Comparison of ENCODE assay signal across 15 cellular contexts in genomic region chr1:11157394-11157793, GRCh38. TPM values are rescaled to one million over a fixed set of nuclear protein-coding genes. Genes with fewer than 3 reads are reported as not detected.
DNase-seq lines count a peak whose midpoint lies in the region; ATAC-seq, FAIRE-seq and TF ChIP-seq lines count a peak whose summit lies in the region.
"Had no signal": no experiment of that assay in that cellular context is flagged by ENCODE, and none has a peak within 500 bp of the region (broad histone marks: within the 10 kb centered on the region; RNA-seq: fewer than 3 reads in every experiment).

No MANE protein-coding gene starts in this region.

- H3K9me3 ChIP-seq in Karpas-422 (ENCODE audit: low read length) (no peaks in the 10 kb centered on the region), small intestine (ENCODE audit: control insufficient read depth, low read depth) (no peaks in the 10 kb centered on the region), trophoblast cell (ENCODE audit: insufficient read depth, low read depth, low read length) (no peaks in the 10 kb centered on the region)

- H3K27me3 ChIP-seq in ACC112 (ENCODE audit: insufficient read depth, low read length) (no peaks in the 10 kb centered on the region), Karpas-422 (ENCODE audit: low read length) (no peaks in the 10 kb centered on the region), small intestine (ENCODE audit: control insufficient read depth in 2 of 2, insufficient read depth in 2 of 2, low read length in 2 of 2) (no peaks in the 10 kb centered on the region), trophoblast cell (ENCODE audit: insufficient read depth, low read length) (no peaks in the 10 kb centered on the region)

- H3K4me2 ChIP-seq in Karpas-422 (ENCODE audit: low read depth, low read length, poor library complexity, severe bottlenecking) = no peak overlapping the region
- no peak overlapping the region for H3K4me2 ChIP-seq in trophoblast cell (ENCODE audit: low read length)

- FAIRE-seq in small intestine (lab: Jason Lieb, UNC) = no peak
- FAIRE-seq: G401.6 had no signal

- H3K4me3 ChIP-seq in ACC112 (ENCODE audit: low read depth, low read length) = peak overlapping the region; percentile 33
- no peak overlapping the region for H3K4me3 ChIP-seq in Karpas-422 (ENCODE audit: low read length)
- H3K4me3 ChIP-seq in small intestine (ENCODE audit: low read depth in 1 of 2, low read length in 2 of 2) = no peak overlapping the region
- no peak overlapping the region for H3K4me3 ChIP-seq in trophoblast cell (ENCODE audit: low read depth, low read length)

- H3K4ac ChIP-seq in trophoblast cell (ENCODE audit: low read depth, low read length) = no peak overlapping the region

- H3K9ac ChIP-seq in Karpas-422 (ENCODE audit: low read length) (no peak overlapping the region), trophoblast cell (ENCODE audit: low read length) (no peak overlapping the region)

- H3K79me2 ChIP-seq in ACC112 (ENCODE audit: control insufficient read depth, insufficient read depth, low read length, unreplicated experiment) (no peaks in the 10 kb centered on the region), Karpas-422 (ENCODE audit: low read length) (peaks cover 9% of the 10 kb centered on the region), trophoblast cell (ENCODE audit: control insufficient read depth, insufficient read depth, low read length, poor library complexity) (no peaks in the 10 kb centered on the region)

- no peak overlapping the region for H2BK5ac ChIP-seq in trophoblast cell (ENCODE audit: low read depth, low read length, poor library complexity)

- no peak overlapping the region for H4K91ac ChIP-seq in trophoblast cell (ENCODE audit: low read depth, low read length)

- no peak overlapping the region for H4K12ac ChIP-seq in trophoblast cell (ENCODE audit: low read depth, low read length)

- ATAC-seq in omental fat pad (ENCODE audit: low FRiP score) = peak; percentile 8

- no peak overlapping the region for H2BK12ac ChIP-seq in trophoblast cell (ENCODE audit: low read length)

- H3K4me1 ChIP-seq in ACC112 (ENCODE audit: control insufficient read depth, insufficient read depth, low read length, unreplicated experiment) = peaks cover 32% of the 10 kb centered on the region
- peaks cover 13% of the 10 kb centered on the region for H3K4me1 ChIP-seq in Karpas-422 (ENCODE audit: low read length)
- H3K4me1 ChIP-seq in small intestine (ENCODE audit: control insufficient read depth in 2 of 2, insufficient read depth in 1 of 2, low read depth in 1 of 2, low read length in 1 of 2) = no peaks in the 10 kb centered on the region
- peaks cover under 1 to 7% of the 10 kb centered on the region in 2 experiments for H3K4me1 ChIP-seq in trophoblast cell (ENCODE audit: control insufficient read depth in 1 of 2, insufficient read depth in 2 of 2, low read length in 2 of 2)

- 71 to 89% (median 89%) methylated on average over 8 of the region's 8 CpGs for WGBS in small intestine, 3 donors
- whole genome bisulfite sequencing in trophoblast cell (ENCODE audit: extremely low coverage, insufficient coverage, insufficient read length) = no CpG with 5 or more reads among the region's 8 CpGs

- in situ Hi-C loops in GM13976 (cut with MboI; ENCODE audit: low sequenced_read_pairs, unreplicated experiment) = no loop called here

- no peak overlapping the region for H3K18ac ChIP-seq in trophoblast cell (ENCODE audit: low read length)

- peaks cover 11% of the 10 kb centered on the region; the same call in 1 of the 2 replicates for H3K36me3 ChIP-seq in ACC112 (ENCODE audit: insufficient read depth, low read length)
- peaks cover 20% of the 10 kb centered on the region; the same call in 1 of the 2 replicates for H3K36me3 ChIP-seq in Karpas-422 (ENCODE audit: insufficient read depth, low read length)
- H3K36me3 ChIP-seq in small intestine (ENCODE audit: control insufficient read depth in 2 of 2, insufficient read depth in 2 of 2, low read length in 2 of 2) = peaks cover 6 to 17% of the 10 kb centered on the region in 2 donors
- H3K36me3 ChIP-seq in trophoblast cell (ENCODE audit: control insufficient read depth in 1 of 2, insufficient read depth in 2 of 2, low read length in 2 of 2) = peaks cover 4 to 10% of the 10 kb centered on the region in 2 experiments

- no peak overlapping the region for H2BK120ac ChIP-seq in trophoblast cell (ENCODE audit: insufficient read depth, low read length, poor library complexity)

- H4K20me1 ChIP-seq in Karpas-422 (ENCODE audit: insufficient read depth, low read depth, low read length) = 0 out of 2 replicates have a peak, but pooled peaks cover 3% of the 10 kb centered on the region

- H2AFZ ChIP-seq in ACC112 (ENCODE audit: low read length, unreplicated experiment) (no peak overlapping the region), Karpas-422 (ENCODE audit: low read length) (no peak overlapping the region), trophoblast cell (ENCODE audit: insufficient read depth, low read length, poor library complexity) (no peak overlapping the region)

- no peaks in the 10 kb centered on the region for H3K79me1 ChIP-seq in trophoblast cell (ENCODE audit: low read length)

- H3K27ac ChIP-seq in ACC112 (ENCODE audit: low read depth, low read length) = peak overlapping the region; percentile 93
- H3K27ac ChIP-seq in Karpas-422 (ENCODE audit: low read length) = peak overlapping the region; percentile 9; the same call in 1 of the 2 replicates
- H3K27ac ChIP-seq in cingulate gyrus (ENCODE audit: low read depth, low read length) = peak overlapping the region; percentile 83
- no peak overlapping the region for H3K27ac ChIP-seq in small intestine (ENCODE audit: low read depth in 1 of 2, low read length in 1 of 2)
- H3K27ac ChIP-seq in trophoblast cell (ENCODE audit: low read depth, low read length) = no peak overlapping the region

- H3K14ac ChIP-seq in trophoblast cell (ENCODE audit: low read length) = no peak overlapping the region

- H3K9me2 ChIP-seq in Karpas-422 (replicated peaks; ENCODE audit: insufficient read depth, low read length) = no peaks in the 10 kb centered on the region

- no peak overlapping the region for H3K23ac ChIP-seq in trophoblast cell (ENCODE audit: low read length)

- TF ChIP-seq CTCF in omental fat pad (IDR thresholded peaks at IDR 0.05) = no peak
- TF ChIP-seq CTCF in GM13976 (IDR thresholded peaks at IDR 0.05; ENCODE audit: borderline replicate concordance, control extremely low read depth, extremely low read depth, insufficient read depth, missing control alignments) = no peak

- DNase-seq in Karpas-422 (no peak), omental fat pad (ENCODE audit: low spot score) (no peak), GM13976 (ENCODE audit: low spot score) (no peak), small intestine (no peak), trophoblast cell (no peak)
- no peak for DNase-seq in activated CD8-positive, alpha-beta memory T cell treated with anti-CD3 and anti-CD28 coated beads for 24 hours
- DNase-seq: activated CD4-positive, CD25-positive, alpha-beta regulatory T cell; naive B cell; NCI-H774 had no signal

- H2AK5ac ChIP-seq in trophoblast cell (ENCODE audit: low read length) = no peak overlapping the region

- no peak overlapping the region for H4K8ac ChIP-seq in trophoblast cell (ENCODE audit: low read depth, low read length)

RNA-seq across cellular contexts. Expression of gene ANGPTL7, which starts 31.8 kb away (rescaled TPM):
- total RNA-seq in Karpas-422 (2014; rRNA removed; shearing (Covaris generic); ENCODE audit: low replicate concordance) = not detected in 2 replicates
- total RNA-seq in omental fat pad = 10 to 100 TPM; 11.0 to 38.7 (median 16.9) TPM
- polyA plus RNA-seq in small intestine = under 1 TPM in 1 of 3 donors, not detected in 2; 0.73 TPM
- 0.18 and 0.25 TPM in 2 replicates for polyA plus RNA-seq in trophoblast cell (2013)
- total RNA-seq: HT1080, kidney epithelial cell had no signal
- polyA plus RNA-seq: BJ had no signal

RNA-seq across cellular contexts. Expression of gene EXOSC10, which starts 57.7 kb away (rescaled TPM):
- total RNA-seq in Karpas-422 (2014; rRNA removed; shearing (Covaris generic); ENCODE audit: low replicate concordance) = 47.8 and 72.0 TPM in 2 replicates
- total RNA-seq in omental fat pad = 10 to 100 TPM; 39.7 to 65.4 (median 56.9) TPM
- 10 to 100 TPM; 30.1 to 38.5 (median 31.1) TPM for polyA plus RNA-seq in small intestine
- polyA plus RNA-seq in trophoblast cell (2013) = 63.5 and 66.1 TPM in 2 replicates

Comparison
In these comparisons a context has a peak if more than half of its experiments do, and no peak if none do; other contexts are left out.
1. H3K27ac ChIP-seq: peak in ACC112 (single experiment), Karpas-422 (single experiment) and cingulate gyrus (single experiment); none in small intestine (0 of 2) and trophoblast cell (single experiment).
2. RNA of gene ANGPTL7, which starts 31.8 kb away (total RNA-seq): 11.0 to 38.7 TPM in omental fat pad; not detected in Karpas-422; every median in the first group is over 10 times any median in the second.